In the genomic region with DNA sequence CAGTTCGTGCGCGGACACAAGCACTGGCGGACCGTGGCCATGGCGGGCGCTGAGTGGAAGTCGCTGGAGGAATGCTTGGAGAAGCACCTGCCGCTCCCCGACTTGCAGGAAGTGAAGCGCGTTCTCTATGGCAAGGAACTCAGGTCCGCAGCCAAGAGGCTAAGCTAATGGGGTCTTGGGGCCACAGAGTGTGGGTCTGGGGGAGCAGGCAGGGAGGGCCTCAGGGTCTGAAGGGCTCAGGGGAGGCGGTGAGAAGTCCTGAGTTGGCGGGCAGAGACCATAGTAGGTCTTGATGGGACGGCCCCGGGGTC, we compare ENCODE assay signal across 17 cellular contexts. TPM values are rescaled to one million over a fixed set of nuclear protein-coding genes. Genes with fewer than 3 reads are reported as not detected.
A peak's percentile ranks its signal among the peaks of the same experiment; 100 is the strongest.
DNase-seq lines count a peak whose midpoint lies in the region; ATAC-seq, FAIRE-seq and TF ChIP-seq lines count a peak whose summit lies in the region.
"Had no signal": no experiment of that assay in that cellular context is flagged by ENCODE, and none has a peak within 500 bp of the region (broad histone marks: within the 10 kb centered on the region; RNA-seq: fewer than 3 reads in every experiment).

No MANE protein-coding gene starts in this region.

- H3K9me3 ChIP-seq in mammary epithelial cell (replicated peaks; ENCODE audit: insufficient read depth, low read length) (no peaks in the 10 kb centered on the region), keratinocyte (ENCODE audit: control insufficient read depth, low read depth, low read length) (peaks cover 2% of the 10 kb centered on the region), lower lobe of right lung (no peaks in the 10 kb centered on the region), left lung (no peaks in the 10 kb centered on the region)

- POLR2A ChIA-PET in MCF 10A (lab: Yijun Ruan, JAX) = no interaction called here

- H2AFZ ChIP-seq in mammary epithelial cell (ENCODE audit: low read depth, low read length) (no peak overlapping the region), keratinocyte (ENCODE audit: control insufficient read depth, low read length) (no peak overlapping the region)

- TF ChIP-seq CTCF in mammary epithelial cell (conservative IDR thresholded peaks at IDR 0.05 in 1 of 2, IDR thresholded peaks at IDR 0.05 in 1 of 2; ENCODE audit: extremely low read depth in 1 of 2, insufficient read depth in 1 of 2, low read depth in 1 of 2, low read length in 2 of 2) (no peak), MCF 10A (IDR thresholded peaks at IDR 0.05; ENCODE audit: unreplicated experiment) (no peak), keratinocyte (optimal IDR thresholded peaks at IDR 0.05 in 1 of 3, IDR thresholded peaks at IDR 0.05 in 1 of 3, conservative IDR thresholded peaks at IDR 0.05 in 1 of 3; ENCODE audit: extremely low read depth in 1 of 3, insufficient read depth in 2 of 3, low read length in 3 of 3) (no peak), lower lobe of right lung (IDR thresholded peaks at IDR 0.05) (no peak), left lung (IDR thresholded peaks at IDR 0.05) (no peak)

- CTCF ChIA-PET in mammary epithelial cell (lab: Charles Lee; ENCODE audit: low non-redundant PET) = no interaction called here
- CTCF ChIA-PET in MCF 10A (lab: Yijun Ruan, JAX) = no interaction called here

- H4K20me1 ChIP-seq in mammary epithelial cell (ENCODE audit: insufficient read depth, low read length) (no peaks in the 10 kb centered on the region), keratinocyte (ENCODE audit: control insufficient read depth, extremely low read depth, insufficient read depth, low read length) (no peaks in the 10 kb centered on the region)

- no peaks in the 10 kb centered on the region for H3K27me3 Mint-ChIP-seq in MCF 10A (ENCODE audit: insufficient read depth, unreplicated experiment)

- H3K4me2 ChIP-seq in mammary epithelial cell (ENCODE audit: insufficient read depth, low read depth, low read length) (peak overlapping the region; percentile 89), keratinocyte (ENCODE audit: control insufficient read depth, extremely low read depth, insufficient read depth, low read depth, low read length) (peak overlapping the region; percentile 48)

- no peak for DNase-seq in mammary epithelial cell
- no peak for DNase-seq in MCF 10A (ENCODE audit: unreplicated experiment)
- no peak for DNase-seq in keratinocyte (ENCODE audit: low read depth, low spot score)
- DNase-seq in lower lobe of right lung = no peak
- DNase-seq in NCI-H1417 (lab: John Stamatoyannopoulos, UW) = no peak
- no peak for DNase-seq in NCI-H510A treated with DMSO at 0.1 percent for 48 hours (lab: John Stamatoyannopoulos, UW)
- DNase-seq in left lung = no peak
- DNase-seq: CD8-positive, alpha-beta T cell; COR-L47; DND-41; GDM1 had no signal

- no peak overlapping the region for H3K27ac Mint-ChIP-seq in MCF 10A (ENCODE audit: low read depth, unreplicated experiment)
- H3K27ac Mint-ChIP-seq: CD8-positive, alpha-beta T cell had no signal

- 96% methylated on average over 3 of the region's 17 CpGs for WGBS in mammary epithelial cell (ENCODE audit: low coverage, missing lambda C conversion rate)

- no peaks in the 10 kb centered on the region for H3K9me1 ChIP-seq in keratinocyte (ENCODE audit: control insufficient read depth, extremely low read depth, insufficient read depth, low read length)

- H3K27me3 ChIP-seq in mammary epithelial cell (ENCODE audit: insufficient read depth, low read length) (peaks cover 3% of the 10 kb centered on the region), keratinocyte (ENCODE audit: control insufficient read depth, extremely low read depth, insufficient read depth, low read length) (peaks cover 27% of the 10 kb centered on the region), lower lobe of right lung (ENCODE audit: low read depth) (peaks cover 29% of the 10 kb centered on the region), left lung (peaks cover 15 to 25% of the 10 kb centered on the region in 2 donors)

- no peak overlapping the region for H3K27ac ChIP-seq in mammary epithelial cell (ENCODE audit: insufficient read depth, low read depth, low read length)
- H3K27ac ChIP-seq in keratinocyte (ENCODE audit: control insufficient read depth, insufficient read depth, low read length) = no peak overlapping the region
- H3K27ac ChIP-seq in lower lobe of right lung = no peak overlapping the region
- no peak overlapping the region for H3K27ac ChIP-seq in left lung
- H3K27ac ChIP-seq: 22Rv1 had no signal

- BruUV-seq in mammary epithelial cell (replicated peaks; lab: Mats Ljungman, UMichigan) = no TSS peak
- BruUV-seq in MCF 10A (replicated peaks; lab: Mats Ljungman, UMichigan) = no TSS peak

- no peaks in the 10 kb centered on the region for H3K4me1 Mint-ChIP-seq in MCF 10A (ENCODE audit: insufficient read depth, unreplicated experiment)

- H3K36me3 ChIP-seq in mammary epithelial cell (ENCODE audit: insufficient read depth, low read length) = no peaks in the 10 kb centered on the region
- no peaks in the 10 kb centered on the region for H3K36me3 ChIP-seq in keratinocyte (ENCODE audit: control insufficient read depth in 2 of 2, extremely low read depth in 1 of 2, insufficient read depth in 2 of 2, low read length in 2 of 2)
- H3K36me3 ChIP-seq in lower lobe of right lung = no peaks in the 10 kb centered on the region
- H3K36me3 ChIP-seq in left lung = no peaks in the 10 kb centered on the region

- H3K9ac ChIP-seq in mammary epithelial cell (ENCODE audit: insufficient read depth, low read length) (no peak overlapping the region), keratinocyte (ENCODE audit: control insufficient read depth, extremely low read depth, insufficient read depth, low read length) (no peak overlapping the region)

- no peaks in the 10 kb centered on the region for H3K9me3 Mint-ChIP-seq in MCF 10A (ENCODE audit: unreplicated experiment)
- H3K9me3 Mint-ChIP-seq: CD8-positive, alpha-beta T cell had no signal

- intact Hi-C loops in mammary epithelial cell (cut with micrococcal nuclease) (no loop called here), MCF 10A (cut with micrococcal nuclease) (no loop called here), lower lobe of right lung (cut with DNase I) (no loop called here), left lung (cut with DNase I) (no loop called here)

- no peak for FAIRE-seq in keratinocyte (lab: Jason Lieb, UNC)
- FAIRE-seq: GM12892, GM19239, H54 had no signal

- dilution Hi-C loops in mammary epithelial cell (cut with HindIII; ENCODE audit: low sequenced_read_pairs) = no loop called here
- dilution Hi-C loops in keratinocyte (cut with MboI; ENCODE audit: extremely low pct_ligation_motif_present, low sequenced_read_pairs) = no loop called here

- no peaks in the 10 kb centered on the region for H3K79me2 ChIP-seq in mammary epithelial cell (ENCODE audit: insufficient read depth, low read length)
- no peaks in the 10 kb centered on the region for H3K79me2 ChIP-seq in keratinocyte (ENCODE audit: control insufficient read depth, insufficient read depth, low read length)

- peak; percentile 25 to 26 for ATAC-seq in lower lobe of right lung
- no peak for ATAC-seq in HG02588 (IDR thresholded peaks at IDR 0.05; ENCODE audit: unreplicated experiment)
- ATAC-seq in left lung = no peak
- ATAC-seq: CD8-positive, alpha-beta T cell had no signal

- no peak overlapping the region for H3K4me3 Mint-ChIP-seq in MCF 10A (ENCODE audit: unreplicated experiment)
- H3K4me3 Mint-ChIP-seq: CD8-positive, alpha-beta T cell had no signal

- H3K4me3 ChIP-seq in mammary epithelial cell (replicated peaks in 1 of 3; ENCODE audit: insufficient read depth in 1 of 3, low read depth in 2 of 3, low read length in 3 of 3) (no peak overlapping the region), keratinocyte (ENCODE audit: control insufficient read depth in 2 of 3, extremely low read depth in 1 of 3, insufficient read depth in 2 of 3, low read depth in 1 of 3, low read length in 3 of 3) (peak overlapping the region in 1 of 3 experiments; percentile 29), lower lobe of right lung (no peak overlapping the region), left lung (no peak overlapping the region)

- peaks cover 7% of the 10 kb centered on the region for H3K4me1 ChIP-seq in mammary epithelial cell (ENCODE audit: insufficient read depth, low read length)
- H3K4me1 ChIP-seq in keratinocyte (ENCODE audit: control insufficient read depth, extremely low read depth, insufficient read depth, low read length) = peaks cover 7% of the 10 kb centered on the region
- H3K4me1 ChIP-seq in lower lobe of right lung = peaks cover 13% of the 10 kb centered on the region
- peaks cover 0 to 30% of the 10 kb centered on the region in 2 donors for H3K4me1 ChIP-seq in left lung

- in situ Hi-C loops in mammary epithelial cell (cut with MboI; ENCODE audit: low sequenced_read_pairs in 2 of 2) = no loop called here

- no peaks in the 10 kb centered on the region for H3K36me3 Mint-ChIP-seq in MCF 10A (ENCODE audit: insufficient read depth, unreplicated experiment)
- H3K36me3 Mint-ChIP-seq: CD8-positive, alpha-beta T cell had no signal

RNA-seq across cellular contexts. Expression of a gene that starts 0.2 kb away (rescaled TPM):
- total RNA-seq in mammary epithelial cell (not detected), MCF 10A (2022) (not detected in 2 replicates), lower lobe of right lung (1.2 TPM), left lung (1 to 10 TPM in 1 of 2 donors, under 1 TPM in 1; 0.50 to 2.2 TPM)
- polyA plus RNA-seq in mammary epithelial cell (not detected), keratinocyte (0.03 TPM in 1 of 3 replicates, not detected in the others)
- polyA minus RNA-seq in mammary epithelial cell (not detected), keratinocyte (not detected in 3 replicates)
- polyA plus RNA-seq in keratinocyte (2011; ENCODE audit: low read depth) = not detected
- not detected in 2 replicates for polyA plus RNA-seq in keratinocyte (2011; cell fraction: cytosol; rRNA removed)
- not detected in 2 replicates for polyA plus RNA-seq in keratinocyte (2011; cell fraction: nucleus; rRNA removed)
- polyA plus RNA-seq in keratinocyte (2012; ENCODE audit: low replicate concordance) = not detected in 2 replicates
- polyA minus RNA-seq in keratinocyte (2011; cell fraction: cytosol; rRNA and poly(A)+ RNA removed) = not detected
- not detected in 2 replicates for polyA minus RNA-seq in keratinocyte (2011; cell fraction: nucleus; rRNA and poly(A)+ RNA removed)
- total RNA-seq: HT-29 had no signal

RNA-seq across cellular contexts. Expression of a gene that starts 59.6 kb away (rescaled TPM):
- 10 to 100 TPM; 60.9 to 98.7 TPM for total RNA-seq in mammary epithelial cell
- polyA plus RNA-seq in mammary epithelial cell = 88.8 TPM
- polyA minus RNA-seq in mammary epithelial cell = 60.4 TPM
- total RNA-seq in MCF 10A (2022) = 47.0 and 48.4 TPM in 2 replicates
- 43.0 to 71.1 TPM (median 59.0 TPM) in 3 replicates for polyA plus RNA-seq in keratinocyte
- polyA plus RNA-seq in keratinocyte (2011; ENCODE audit: low read depth) = 16.1 TPM
- polyA plus RNA-seq in keratinocyte (2011; cell fraction: cytosol; rRNA removed) = 51.4 and 75.0 TPM in 2 replicates
- 37.2 and 39.3 TPM in 2 replicates for polyA plus RNA-seq in keratinocyte (2011; cell fraction: nucleus; rRNA removed)
- 44.6 and 46.5 TPM in 2 replicates for polyA plus RNA-seq in keratinocyte (2012; ENCODE audit: low replicate concordance)
- polyA minus RNA-seq in keratinocyte = 55.4 to 157 TPM (median 104 TPM) in 3 replicates
- polyA minus RNA-seq in keratinocyte (2011; cell fraction: cytosol; rRNA and poly(A)+ RNA removed) = 113 TPM
- polyA minus RNA-seq in keratinocyte (2011; cell fraction: nucleus; rRNA and poly(A)+ RNA removed) = 39.6 and 40.4 TPM in 2 replicates
- 120 TPM for total RNA-seq in lower lobe of right lung
- total RNA-seq in left lung = 100 to 1,000 TPM; 115 to 188 TPM

Comparison
In these comparisons a context has a peak if more than half of its experiments do, and no peak if none do; other contexts are left out.
1. ATAC-seq: peak in lower lobe of right lung (2 of 2); none in HG02588 (single experiment) and left lung (single experiment).